In genomic region chr5:665956-666711, GRCh38 we compare ENCODE assay signal across 14 cellular contexts. TPM values are rescaled to one million over a fixed set of nuclear protein-coding genes. Genes with fewer than 3 reads are reported as not detected.
A peak's percentile ranks its signal among the peaks of the same experiment; 100 is the strongest.
DNase-seq lines count a peak whose midpoint lies in the region; ATAC-seq and TF ChIP-seq lines count a peak whose summit lies in the region.
"Had no signal": no experiment of that assay in that cellular context is flagged by ENCODE, and none has a peak within 500 bp of the region (broad histone marks: within the 10 kb centered on the region; RNA-seq: fewer than 3 reads in every experiment).

No MANE protein-coding gene starts in this region.

- H3K4ac ChIP-seq in trophoblast cell (ENCODE audit: low read depth, low read length) = no peak overlapping the region

- H3K27me3 Mint-ChIP-seq in chondrocyte (ENCODE audit: low read depth) = no peaks in the 10 kb centered on the region
- H3K27me3 Mint-ChIP-seq in T-cell = no peaks in the 10 kb centered on the region

- POLR2A ChIA-PET in T-cell (lab: Charles Lee) = no interaction called here

- no peak overlapping the region for H4K8ac ChIP-seq in trophoblast cell (ENCODE audit: low read depth, low read length)

- no peak for TF ChIP-seq POLR2A in heart left ventricle (IDR thresholded peaks at IDR 0.05)

- DNase-seq in heart left ventricle = peak in 3 of 5 donors; percentile 5 to 17 (median 15)
- DNase-seq in right atrium auricular region (ENCODE audit: low spot score) = no peak
- peak; percentile 78 for DNase-seq in chondrocyte (ENCODE audit: low spot score)
- peak; percentile 41 for DNase-seq in lower lobe of right lung
- DNase-seq in aorta = peak; percentile 42 to 69
- no peak for DNase-seq in mesenteric fat pad (ENCODE audit: low spot score)
- DNase-seq in trophoblast cell = no peak
- DNase-seq in T-cell = no peak
- DNase-seq: HFFc6, NCI-H1417, NCI-H187, NCI-H2227 treated with DMSO at 0.1 percent for 48 hours, NCI-H510A treated with DMSO at 0.1 percent for 48 hours, PC-9 had no signal

- H3K79me2 ChIP-seq in trophoblast cell (ENCODE audit: control insufficient read depth, insufficient read depth, low read length, poor library complexity) = no peaks in the 10 kb centered on the region

- H3K14ac ChIP-seq in trophoblast cell (ENCODE audit: low read length) = no peak overlapping the region

- H3K4me3 ChIP-seq in heart left ventricle (no peak overlapping the region), right atrium auricular region (no peak overlapping the region), lower lobe of right lung (no peak overlapping the region), aorta (ENCODE audit: low read length in 2 of 2) (no peak overlapping the region), trophoblast cell (ENCODE audit: low read depth, low read length) (no peak overlapping the region)
- H3K4me3 ChIP-seq: PC-9 had no signal

- TF ChIP-seq CTCF in heart left ventricle (IDR thresholded peaks at IDR 0.05) (no peak), right atrium auricular region (IDR thresholded peaks at IDR 0.05) (no peak), chondrocyte (IDR thresholded peaks at IDR 0.05) (no peak), lower lobe of right lung (IDR thresholded peaks at IDR 0.05) (no peak)

- H3K9me3 ChIP-seq in heart left ventricle (no peaks in the 10 kb centered on the region), right atrium auricular region (no peaks in the 10 kb centered on the region), lower lobe of right lung (no peaks in the 10 kb centered on the region), aorta (ENCODE audit: control insufficient read depth, low read length) (no peaks in the 10 kb centered on the region), trophoblast cell (ENCODE audit: insufficient read depth, low read depth, low read length) (peaks cover 2% of the 10 kb centered on the region)

- H4K91ac ChIP-seq in trophoblast cell (ENCODE audit: low read depth, low read length) = no peak overlapping the region

- H3K79me1 ChIP-seq in trophoblast cell (ENCODE audit: low read length) = no peaks in the 10 kb centered on the region

- ATAC-seq in heart left ventricle = no peak
- ATAC-seq in lower lobe of right lung = no peak
- no peak for ATAC-seq in aorta (ENCODE audit: low FRiP score)
- no peak for ATAC-seq in T-cell (replicated peaks in 1 of 4)

- H2BK120ac ChIP-seq in trophoblast cell (ENCODE audit: insufficient read depth, low read length, poor library complexity) = no peak overlapping the region

- no peaks in the 10 kb centered on the region for H3K4me1 Mint-ChIP-seq in chondrocyte (ENCODE audit: low read depth)
- H3K4me1 Mint-ChIP-seq in T-cell = no peaks in the 10 kb centered on the region

- H2AFZ ChIP-seq in trophoblast cell (ENCODE audit: insufficient read depth, low read length, poor library complexity) = no peak overlapping the region
- H2AFZ ChIP-seq: PC-9 had no signal

- H3K4me3 Mint-ChIP-seq in chondrocyte (ENCODE audit: unreplicated experiment) (no peak overlapping the region), T-cell (no peak overlapping the region)
- H3K4me3 Mint-ChIP-seq: HFFc6 had no signal

- WGBS in heart left ventricle, 4 donors = 94 to 96% (median 95%) methylated on average over 25 to 40 of the region's 40 CpGs
- WGBS in aorta, 2 donors = 94 to 95% methylated on average over 40 of the region's 40 CpGs
- no CpG with 5 or more reads among the region's 40 CpGs for WGBS in trophoblast cell (ENCODE audit: extremely low coverage, insufficient coverage, insufficient read length)

- H3K18ac ChIP-seq in trophoblast cell (ENCODE audit: low read length) = no peak overlapping the region

- H3K36me3 Mint-ChIP-seq in chondrocyte (ENCODE audit: low read depth) (peaks cover 9% of the 10 kb centered on the region), T-cell (peaks cover 9% of the 10 kb centered on the region)

- no peak overlapping the region for H3K27ac ChIP-seq in heart left ventricle
- no peak overlapping the region for H3K27ac ChIP-seq in right atrium auricular region
- H3K27ac ChIP-seq in lower lobe of right lung = no peak overlapping the region
- H3K27ac ChIP-seq in aorta (ENCODE audit: low read depth in 1 of 2, low read length in 2 of 2) = no peak overlapping the region
- H3K27ac ChIP-seq in trophoblast cell (ENCODE audit: low read depth, low read length) = no peak overlapping the region
- H3K27ac ChIP-seq: PC-9 had no signal

- H2BK5ac ChIP-seq in trophoblast cell (ENCODE audit: low read depth, low read length, poor library complexity) = no peak overlapping the region

- H3K36me3 ChIP-seq in heart left ventricle = peaks cover 0 to 42% (median 16%) of the 10 kb centered on the region in 9 donors
- peaks cover 38% of the 10 kb centered on the region for H3K36me3 ChIP-seq in right atrium auricular region
- H3K36me3 ChIP-seq in lower lobe of right lung = peaks cover 46% of the 10 kb centered on the region
- H3K36me3 ChIP-seq in aorta (ENCODE audit: control insufficient read depth in 1 of 2, insufficient read depth in 2 of 2, low read length in 1 of 2) = peaks cover 0 to 1% of the 10 kb centered on the region in 2 donors
- H3K36me3 ChIP-seq in trophoblast cell (ENCODE audit: control insufficient read depth in 1 of 2, insufficient read depth in 2 of 2, low read length in 2 of 2) = peaks cover 51 to 52% of the 10 kb centered on the region in 2 experiments

- H3K23ac ChIP-seq in trophoblast cell (ENCODE audit: low read length) = no peak overlapping the region

- H4K12ac ChIP-seq in trophoblast cell (ENCODE audit: low read depth, low read length) = no peak overlapping the region

- intact Hi-C loops in heart left ventricle (cut with DNase I) (no loop called here), lower lobe of right lung (cut with DNase I) (no loop called here), aorta (cut with DNase I) (no loop called here)

- H2AK5ac ChIP-seq in trophoblast cell (ENCODE audit: low read length) = no peak overlapping the region

- H3K27me3 ChIP-seq in heart left ventricle = no peaks in the 10 kb centered on the region
- H3K27me3 ChIP-seq in right atrium auricular region = no peaks in the 10 kb centered on the region
- H3K27me3 ChIP-seq in lower lobe of right lung (ENCODE audit: low read depth) = no peaks in the 10 kb centered on the region
- H3K27me3 ChIP-seq in aorta (ENCODE audit: control insufficient read depth in 1 of 2, insufficient read depth in 2 of 2, low read length in 1 of 2) = no peaks in the 10 kb centered on the region
- no peaks in the 10 kb centered on the region for H3K27me3 ChIP-seq in trophoblast cell (ENCODE audit: insufficient read depth, low read length)

- no peaks in the 10 kb centered on the region for H3K9me3 Mint-ChIP-seq in chondrocyte (ENCODE audit: low read depth)
- H3K9me3 Mint-ChIP-seq in T-cell = no peaks in the 10 kb centered on the region

- no peak overlapping the region for H3K9ac ChIP-seq in trophoblast cell (ENCODE audit: low read length)

- no peak overlapping the region for H3K27ac Mint-ChIP-seq in chondrocyte (ENCODE audit: unreplicated experiment)
- no peak overlapping the region for H3K27ac Mint-ChIP-seq in T-cell
- H3K27ac Mint-ChIP-seq: HFFc6 had no signal

- no peak overlapping the region for H2BK12ac ChIP-seq in trophoblast cell (ENCODE audit: low read length)

- H3K4me1 ChIP-seq in heart left ventricle (peaks cover 0 to 8% (median 0%) of the 10 kb centered on the region in 12 donors), right atrium auricular region (peaks cover 0 to 18% of the 10 kb centered on the region in 2 donors), lower lobe of right lung (peaks cover under 1% of the 10 kb centered on the region), aorta (ENCODE audit: control insufficient read depth in 1 of 2, insufficient read depth in 2 of 2, low read length in 2 of 2) (no peaks in the 10 kb centered on the region), trophoblast cell (ENCODE audit: control insufficient read depth in 1 of 2, insufficient read depth in 2 of 2, low read length in 2 of 2) (no peaks in the 10 kb centered on the region)

- CTCF ChIA-PET in T-cell (lab: Charles Lee) = interaction anchor here in 1 of 2 donors (0.6 kb wide), 1 partner anchor 238 kb away, joined by 3 read pairs; no protein-coding TSS in a partner anchor

- H3K4me2 ChIP-seq in trophoblast cell (ENCODE audit: low read length) = no peak overlapping the region
- H3K4me2 ChIP-seq: PC-9 had no signal

RNA-seq across cellular contexts. Expression of gene TPPP, which starts 27.0 kb away (rescaled TPM):
- 10 to 100 TPM in 8 of 9 donors, 1 to 10 TPM in 1; 7.5 to 31.2 (median 15.8) TPM for total RNA-seq in heart left ventricle
- 10 to 100 TPM in 1 of 2 donors, 1 to 10 TPM in 1; 9.5 to 10.4 TPM for polyA plus RNA-seq in heart left ventricle
- total RNA-seq in right atrium auricular region = 10 to 100 TPM; 12.2 to 15.7 TPM
- total RNA-seq in chondrocyte = 0.07 to 0.70 TPM (median 0.56 TPM) in 3 replicates
- total RNA-seq in lower lobe of right lung = 16.2 TPM
- 1 to 10 TPM; 5.6 to 9.8 TPM for total RNA-seq in aorta
- polyA plus RNA-seq in aorta = 1 to 10 TPM; 2.5 to 4.7 TPM
- 5.4 TPM for total RNA-seq in mesenteric fat pad
- 0.11 and 0.12 TPM in 2 replicates for polyA plus RNA-seq in trophoblast cell (2013)
- total RNA-seq in T-cell = 1 to 10 TPM in 3 of 5 donors, under 1 TPM in 2; 0.73 to 8.2 (median 1.1) TPM

RNA-seq across cellular contexts. Expression of gene CEP72, which starts 54.0 kb away (rescaled TPM):
- 1 to 10 TPM in 7 of 9 donors, under 1 TPM in 2; 0.58 to 4.1 (median 1.5) TPM for total RNA-seq in heart left ventricle
- 1 to 10 TPM; 1.6 to 1.7 TPM for polyA plus RNA-seq in heart left ventricle
- 1 to 10 TPM in 1 of 2 donors, under 1 TPM in 1; 0.41 to 1.0 TPM for total RNA-seq in right atrium auricular region
- 2.7 to 4.5 TPM (median 3.3 TPM) in 3 replicates for total RNA-seq in chondrocyte
- 10.6 TPM for total RNA-seq in lower lobe of right lung
- total RNA-seq in aorta = 1 to 10 TPM; 2.2 to 6.5 TPM
- under 1 TPM in 1 of 2 donors, not detected in 1; 0.82 TPM for polyA plus RNA-seq in aorta
- 2.0 TPM for total RNA-seq in mesenteric fat pad
- polyA plus RNA-seq in trophoblast cell (2013) = 6.8 and 7.2 TPM in 2 replicates
- total RNA-seq in T-cell = 10 to 100 TPM; 13.9 to 25.8 (median 23.6) TPM

Comparison
In these comparisons a context has a peak if more than half of its experiments do, and no peak if none do; other contexts are left out.
1. DNase-seq: peak in heart left ventricle (3 of 5), chondrocyte (single experiment), lower lobe of right lung (single experiment) and aorta (2 of 2); none in right atrium auricular region (single experiment), mesenteric fat pad (single experiment), trophoblast cell (0 of 2) and T-cell (0 of 34).